Comparison of ENCODE assay signal across 8 cellular contexts in genomic region chr6:146598785-146599405, GRCh38. TPM values are rescaled to one million over a fixed set of nuclear protein-coding genes. Genes with fewer than 3 reads are reported as not detected.
DNase-seq lines count a peak whose midpoint lies in the region; ATAC-seq and TF ChIP-seq lines count a peak whose summit lies in the region.

Gene ADGB, plus strand, starts transcription at chr6:146598972. Its CDS starts 69 bp downstream, at chr6:146599041.

- H3K4me3 Mint-ChIP-seq in natural killer cell treated with Interleukin-12 subunit alpha and Interleukin-12 subunit beta and Interleukin-15 and Interleukin-18, amount 100 ng/mL, for 72 hours = peak within 1 kb of the TSS; percentile 55
- H3K4me3 Mint-ChIP-seq in CD4-positive, alpha-beta memory T cell = peak within 1 kb of the TSS in 3 of 8 donors; percentile 11 to 49 (median 34)

- H3K4me1 ChIP-seq in HUES48 (ENCODE audit: control insufficient read depth, insufficient read depth, low read length) = peaks cover 3% of the 10 kb centered on the region; the same call in 1 of the 2 replicates
- no peaks in the 10 kb centered on the region for H3K4me1 ChIP-seq in CD4-positive, alpha-beta memory T cell (ENCODE audit: insufficient read depth, low read length)

- peaks cover 0 to 4% of the 10 kb centered on the region in 2 donors for H3K4me1 Mint-ChIP-seq in natural killer cell treated with Interleukin-12 subunit alpha and Interleukin-12 subunit beta and Interleukin-15 and Interleukin-18, amount 100 ng/mL, for 72 hours (ENCODE audit: low read depth in 2 of 2)
- H3K4me1 Mint-ChIP-seq in CD4-positive, alpha-beta memory T cell = peaks cover 2 to 6% (median 5%) of the 10 kb centered on the region in 4 donors

- H3K27me3 ChIP-seq in HUES48 (ENCODE audit: control insufficient read depth, insufficient read depth, low read length) = peaks cover 8% of the 10 kb centered on the region
- no peaks in the 10 kb centered on the region for H3K27me3 ChIP-seq in CD4-positive, alpha-beta memory T cell (ENCODE audit: insufficient read depth, low read length)

- H3K36me3 Mint-ChIP-seq in natural killer cell treated with Interleukin-12 subunit alpha and Interleukin-12 subunit beta and Interleukin-15 and Interleukin-18, amount 100 ng/mL, for 72 hours = no peaks in the 10 kb centered on the region
- H3K36me3 Mint-ChIP-seq in CD4-positive, alpha-beta memory T cell = no peaks in the 10 kb centered on the region

- H3K27me3 Mint-ChIP-seq in natural killer cell treated with Interleukin-12 subunit alpha and Interleukin-12 subunit beta and Interleukin-15 and Interleukin-18, amount 100 ng/mL, for 72 hours = peaks cover 0 to 3% of the 10 kb centered on the region in 2 donors
- peaks cover 5 to 6% of the 10 kb centered on the region in 2 donors for H3K27me3 Mint-ChIP-seq in CD4-positive, alpha-beta memory T cell

- H3K9ac ChIP-seq in HUES48 (ENCODE audit: low read depth, low read length) = no peak within 1 kb of the TSS

- H3K36me3 ChIP-seq in HUES48 (ENCODE audit: control insufficient read depth, insufficient read depth, low read length) = no peaks in the 10 kb centered on the region
- H3K36me3 ChIP-seq in CD4-positive, alpha-beta memory T cell (ENCODE audit: insufficient read depth, low read length) = no peaks in the 10 kb centered on the region

- no peaks in the 10 kb centered on the region for H3K9me3 Mint-ChIP-seq in natural killer cell treated with Interleukin-12 subunit alpha and Interleukin-12 subunit beta and Interleukin-15 and Interleukin-18, amount 100 ng/mL, for 72 hours
- peaks cover 0 to 2% (median 0%) of the 10 kb centered on the region in 8 donors for H3K9me3 Mint-ChIP-seq in CD4-positive, alpha-beta memory T cell

- POLR2A ChIA-PET in CD4-positive, alpha-beta memory T cell (lab: Charles Lee; ENCODE audit: partially characterized antibody) = no interaction called here

- intact Hi-C loops in CD4-positive, alpha-beta memory T cell (cut with micrococcal nuclease) = no loop called here

- no peak within 1 kb of the TSS for H3K27ac Mint-ChIP-seq in natural killer cell treated with Interleukin-12 subunit alpha and Interleukin-12 subunit beta and Interleukin-15 and Interleukin-18, amount 100 ng/mL, for 72 hours
- no peak within 1 kb of the TSS for H3K27ac Mint-ChIP-seq in CD4-positive, alpha-beta memory T cell

- ATAC-seq in natural killer cell treated with Interleukin-12 subunit alpha and Interleukin-12 subunit beta and Interleukin-15 and Interleukin-18, amount 100 ng/mL, for 72 hours = no peak
- no peak for ATAC-seq in HG03571 (IDR thresholded peaks at IDR 0.05; ENCODE audit: unreplicated experiment)

- peak within 1 kb of the TSS; percentile 65 for H3K4me3 ChIP-seq in HUES48 (ENCODE audit: low read depth, low read length)
- no peak within 1 kb of the TSS for H3K4me3 ChIP-seq in CD4-positive, alpha-beta memory T cell (ENCODE audit: low read length in 2 of 2)

- peak; percentile 0 for DNase-seq in DMS114 treated with DMSO at 0.1 percent for 48 hours (lab: John Stamatoyannopoulos, UW; ENCODE audit: unreplicated experiment)
- DNase-seq in foreskin melanocyte = peak; percentile 52
- DNase-seq in natural killer cell treated with Interleukin-12 subunit alpha and Interleukin-12 subunit beta and Interleukin-15 and Interleukin-18, amount 100 ng/mL, for 72 hours (ENCODE audit: low spot score) = no peak
- DNase-seq in UCSD-AML1 (lab: John Stamatoyannopoulos, UW; ENCODE audit: unreplicated experiment) = no peak
- DNase-seq in CD4-positive, alpha-beta memory T cell = no peak

- H3K27ac ChIP-seq in HUES48 (ENCODE audit: low read depth, low read length) = no peak within 1 kb of the TSS
- peak within 1 kb of the TSS; percentile 29; the same call in 1 of the 2 replicates for H3K27ac ChIP-seq in VCaP
- no peak within 1 kb of the TSS for H3K27ac ChIP-seq in CD4-positive, alpha-beta memory T cell (ENCODE audit: low read depth, low read length)

- CTCF ChIA-PET in CD4-positive, alpha-beta memory T cell (lab: Charles Lee; ENCODE audit: partially characterized antibody) = no interaction called here

- no peaks in the 10 kb centered on the region for H3K9me3 ChIP-seq in HUES48 (ENCODE audit: control insufficient read depth, insufficient read depth, low read length)
- no peaks in the 10 kb centered on the region for H3K9me3 ChIP-seq in CD4-positive, alpha-beta memory T cell (ENCODE audit: control insufficient read depth in 1 of 2, low read length in 2 of 2)

- TF ChIP-seq CTCF in VCaP (conservative IDR thresholded peaks at IDR 0.05) = no peak

RNA-seq across cellular contexts. Expression of gene ADGB, which starts in this region (rescaled TPM):
- total RNA-seq in natural killer cell treated with Interleukin-12 subunit alpha and Interleukin-12 subunit beta and Interleukin-15 and Interleukin-18, amount 100 ng/mL, for 72 hours = not detected
- total RNA-seq in CD4-positive, alpha-beta memory T cell = not detected
- not detected for polyA plus RNA-seq in CD4-positive, alpha-beta memory T cell

Comparison
In these comparisons a context has a peak if more than half of its experiments do, and no peak if none do; other contexts are left out.
1. DNase-seq: peak in DMS114 treated with DMSO at 0.1 percent for 48 hours (single experiment) and foreskin melanocyte (single experiment); none in natural killer cell treated with Interleukin-12 subunit alpha and Interleukin-12 subunit beta and Interleukin-15 and Interleukin-18, amount 100 ng/mL, for 72 hours (single experiment), UCSD-AML1 (single experiment) and CD4-positive, alpha-beta memory T cell (0 of 5).